Comparison of ENCODE assay signal across 10 cellular contexts in genomic region chr9:34124103-34124502, GRCh38. TPM values are rescaled to one million over a fixed set of nuclear protein-coding genes. Genes with fewer than 3 reads are reported as not detected.
A peak's percentile ranks its signal among the peaks of the same experiment; 100 is the strongest.
DNase-seq lines count a peak whose midpoint lies in the region; ATAC-seq, FAIRE-seq and TF ChIP-seq lines count a peak whose summit lies in the region.
"Had no signal": no experiment of that assay in that cellular context is flagged by ENCODE, and none has a peak within 500 bp of the region (broad histone marks: within the 10 kb centered on the region; RNA-seq: fewer than 3 reads in every experiment).

No MANE protein-coding gene starts in this region.

- peak overlapping the region; percentile 69 for H3K27ac Mint-ChIP-seq in T-helper 2 cell treated with Interferon-gamma antibody and Interleukin-4, amounts not matched to agents 5 μg/mL and 100 μg/mL, for 36 hours

- H3K27me3 Mint-ChIP-seq in T-helper 2 cell treated with Interferon-gamma antibody and Interleukin-4, amounts not matched to agents 5 μg/mL and 100 μg/mL, for 36 hours (ENCODE audit: low read depth) = no peaks in the 10 kb centered on the region

- BruUV-seq in HepG2 (replicated peaks; lab: Mats Ljungman, UMichigan) = no TSS peak

- in situ Hi-C loops in HepG2 (cut with HindIII; ENCODE audit: extremely low pct_ligation_motif_present, low pct_unique_long_range_greater_than_20kb) = loop anchor here (10.0 kb wide), 1 partner anchor 131 kb away; no protein-coding TSS in a partner anchor

- ATAC-seq in HepG2 = no peak
- ATAC-seq in right lobe of liver = no peak
- ATAC-seq in upper lobe of right lung = no peak
- no peak for ATAC-seq in GM21390 (IDR thresholded peaks at IDR 0.05; ENCODE audit: unreplicated experiment)
- no peak for ATAC-seq in GM19035 (IDR thresholded peaks at IDR 0.05; ENCODE audit: unreplicated experiment)

- CTCF ChIA-PET in HepG2 (lab: Yijun Ruan, JAX; ENCODE audit: low intra/inter-chr PET ratio, low total read pairs) = no interaction called here

- H3K4me3 Mint-ChIP-seq in T-helper 2 cell treated with Interferon-gamma antibody and Interleukin-4, amounts not matched to agents 5 μg/mL and 100 μg/mL, for 36 hours = peak overlapping the region; percentile 91

- TF ChIP-seq CTCF in HepG2 (CRISPR knock-in tag; IDR thresholded peaks at IDR 0.05) (no peak), right lobe of liver (IDR thresholded peaks at IDR 0.05) (no peak), fibroblast of mammary gland (conservative IDR thresholded peaks at IDR 0.05; ENCODE audit: control insufficient read depth, insufficient read depth, low read depth, low read length) (no peak), upper lobe of right lung (IDR thresholded peaks at IDR 0.05) (no peak)

- POLR2A ChIA-PET in HepG2 (lab: Yijun Ruan, JAX) = interaction anchor here (0.5 kb wide), 1 partner anchor 16 kb away, joined by 3 read pairs; no protein-coding TSS in a partner anchor

- H3K4me1 ChIP-seq in HepG2 (ENCODE audit: insufficient read depth, low read length) (peaks cover 43% of the 10 kb centered on the region), right lobe of liver (peaks cover 0 to 22% (median 10%) of the 10 kb centered on the region in 4 donors), upper lobe of right lung (peaks cover 43% of the 10 kb centered on the region)

- H4K20me1 ChIP-seq in HepG2 (ENCODE audit: insufficient read depth, low read length) = 0 out of 2 replicates have a peak, but pooled peaks cover 4% of the 10 kb centered on the region

- H3K36me3 ChIP-seq in HepG2 (replicated peaks in 1 of 2; ENCODE audit: control insufficient read depth in 1 of 2, insufficient read depth in 2 of 2, low read length in 2 of 2) (peaks cover 5 to 18% of the 10 kb centered on the region in 2 experiments), right lobe of liver (peaks cover 0 to 7% (median under 1%) of the 10 kb centered on the region in 4 donors), upper lobe of right lung (peaks cover 29% of the 10 kb centered on the region)

- H3K36me3 Mint-ChIP-seq in T-helper 2 cell treated with Interferon-gamma antibody and Interleukin-4, amounts not matched to agents 5 μg/mL and 100 μg/mL, for 36 hours (ENCODE audit: low read depth) = peaks cover 41% of the 10 kb centered on the region

- no peaks in the 10 kb centered on the region for H3K9me3 Mint-ChIP-seq in T-helper 2 cell treated with Interferon-gamma antibody and Interleukin-4, amounts not matched to agents 5 μg/mL and 100 μg/mL, for 36 hours

- H2AFZ ChIP-seq in HepG2 (ENCODE audit: low read length) = no peak overlapping the region

- no peak overlapping the region for H3K27ac ChIP-seq in HepG2 (ENCODE audit: extremely low read length, insufficient read depth, low read length)
- H3K27ac ChIP-seq in right lobe of liver = no peak overlapping the region
- peak overlapping the region; percentile 94 for H3K27ac ChIP-seq in upper lobe of right lung

- H3K79me2 ChIP-seq in HepG2 (ENCODE audit: insufficient read depth, low read length) = peaks cover 49% of the 10 kb centered on the region

- DNase-seq in HepG2 (ENCODE audit: low spot score) (no peak), right lobe of liver (no peak), fibroblast of mammary gland (ENCODE audit: low read depth) (peak; percentile 29), upper lobe of right lung (no peak), kidney tubule cell (ENCODE audit: low spot score) (no peak)
- no peak for DNase-seq in T-helper 2 cell treated with Interferon-gamma antibody and Interleukin-4, amounts not matched to agents 5 μg/mL and 100 μg/mL, for 36 hours (ENCODE audit: low spot score)
- DNase-seq: activated CD4-positive, CD25-positive, alpha-beta regulatory T cell treated with anti-CD3 and anti-CD28 coated beads, Interleukin-2, amount 50 U/mL, for 72 hours; NCI-H1417 treated with DMSO at 0.1 percent for 48 hours had no signal

- H3K4me3 ChIP-seq in HepG2 (replicated peaks in 1 of 3; ENCODE audit: insufficient read depth in 1 of 3, low read depth in 2 of 3, low read length in 3 of 3) (no peak overlapping the region), right lobe of liver (no peak overlapping the region), fibroblast of mammary gland (ENCODE audit: control insufficient read depth, low read depth, low read length) (no peak overlapping the region), upper lobe of right lung (no peak overlapping the region)

- H3K27me3 ChIP-seq in HepG2 (ENCODE audit: control insufficient read depth in 1 of 2, insufficient read depth in 2 of 2, low read length in 2 of 2) (no peaks in the 10 kb centered on the region; a peak in 1 of 5 replicates), right lobe of liver (no peaks in the 10 kb centered on the region), upper lobe of right lung (no peaks in the 10 kb centered on the region)

- no peak for FAIRE-seq in HepG2 (lab: Jason Lieb, UNC)

- no peak for TF ChIP-seq POLR2A in HepG2 (IDR thresholded peaks at IDR 0.05; ENCODE audit: insufficient read depth in 1 of 2, low read depth in 2 of 2, low read length in 2 of 2)
- no peak for TF ChIP-seq POLR2A in right lobe of liver (IDR thresholded peaks at IDR 0.05)

- peaks cover 38% of the 10 kb centered on the region for H3K4me1 Mint-ChIP-seq in T-helper 2 cell treated with Interferon-gamma antibody and Interleukin-4, amounts not matched to agents 5 μg/mL and 100 μg/mL, for 36 hours (ENCODE audit: low read depth)

- peak overlapping the region; percentile 92 for H3K4me2 ChIP-seq in HepG2 (ENCODE audit: low read depth, low read length)

- H3K9ac ChIP-seq in HepG2 (ENCODE audit: insufficient read depth, low read depth, low read length) = no peak overlapping the region

- intact Hi-C loops in HepG2 (cut with micrococcal nuclease; ENCODE audit: unreplicated experiment) (loop anchor here (2.0 kb wide), 1 partner anchor 67 kb away; no protein-coding TSS in a partner anchor), right lobe of liver (cut with DNase I) (no loop called here), upper lobe of right lung (cut with DNase I) (no loop called here)

- H3K9me3 ChIP-seq in HepG2 (ENCODE audit: low read length) = no peaks in the 10 kb centered on the region
- H3K9me3 ChIP-seq in right lobe of liver = no peaks in the 10 kb centered on the region
- H3K9me3 ChIP-seq in upper lobe of right lung = no peaks in the 10 kb centered on the region

- no peak for TF ChIP-seq RAD21 in HepG2 (CRISPR knock-in tag; IDR thresholded peaks at IDR 0.05)

- WGBS in HepG2 (ENCODE audit: low lambda C conversion rate) = 75% methylated on average over 4 of the region's 4 CpGs
- 26% methylated on average over 4 of the region's 4 CpGs for WGBS in right lobe of liver (ENCODE audit: insufficient coverage, low coverage, low lambda C conversion rate, missing lambda C conversion rate)

- TF ChIP-seq EP300 in HepG2 (IDR thresholded peaks at IDR 0.05; ENCODE audit: low read depth in 2 of 2, low read length in 2 of 2) (no peak), HepG2 (CRISPR knock-in tag; IDR thresholded peaks at IDR 0.05; ENCODE audit: borderline replicate concordance) (no peak)

RNA-seq across cellular contexts. Expression of gene DCAF12, which starts 2.4 kb away (rescaled TPM):
- total RNA-seq in HepG2 (2016; rRNA removed; fragmentation: Illumina TruSeq; extraction: Trizol) = 26.8 and 36.6 TPM in 2 replicates
- 5.5 and 5.9 TPM in 2 replicates for total RNA-seq in HepG2 (2016; cell fraction: cytosol; rRNA removed; fragmentation: Illumina TruSeq; extraction: Trizol; ENCODE audit: low read depth)
- total RNA-seq in HepG2 (2016; cell fraction: insoluble cytoplasmic fraction; rRNA removed; fragmentation: Illumina TruSeq; extraction: Trizol) = 26.7 and 35.4 TPM in 2 replicates
- 22.9 and 23.0 TPM in 2 replicates for total RNA-seq in HepG2 (2016; cell fraction: membrane; rRNA removed; fragmentation: Illumina TruSeq; extraction: Trizol)
- 17.6 and 18.2 TPM in 2 replicates for total RNA-seq in HepG2 (2016; cell fraction: nucleus; rRNA removed; fragmentation: Illumina TruSeq; extraction: Trizol)
- 37.4 and 38.8 TPM in 2 replicates for polyA plus RNA-seq in HepG2 (2011; rRNA removed)
- 24.7 and 32.7 TPM in 2 replicates for polyA plus RNA-seq in HepG2 (2011; cell fraction: cytosol; rRNA removed)
- polyA plus RNA-seq in HepG2 (2011; cell fraction: nucleus; rRNA removed) = 15.0 and 20.8 TPM in 2 replicates
- polyA plus RNA-seq in HepG2 (2012) = 24.8 and 25.9 TPM in 2 replicates
- 2.7 and 3.0 TPM in 2 replicates for polyA plus RNA-seq in HepG2 (2016; cell fraction: cytosol; fragmentation: Illumina TruSeq; extraction: Trizol; ENCODE audit: low read depth)
- polyA plus RNA-seq in HepG2 (2016; cell fraction: insoluble cytoplasmic fraction; fragmentation: Illumina TruSeq; extraction: Trizol; ENCODE audit: low read depth) = 47.0 and 48.8 TPM in 2 replicates
- 14.1 and 14.3 TPM in 2 replicates for polyA plus RNA-seq in HepG2 (2016; cell fraction: membrane; fragmentation: Illumina TruSeq; extraction: Trizol; ENCODE audit: low read depth)
- polyA plus RNA-seq in HepG2 (2016; cell fraction: nucleus; fragmentation: Illumina TruSeq; extraction: Trizol; ENCODE audit: insufficient read depth, low read depth) = 24.1 and 24.6 TPM in 2 replicates
- polyA minus RNA-seq in HepG2 (2011; rRNA and poly(A)+ RNA removed; ENCODE audit: low replicate concordance) = 59.5 and 125 TPM in 2 replicates
- polyA minus RNA-seq in HepG2 (2011; cell fraction: cytosol; rRNA and poly(A)+ RNA removed) = 19.9 and 21.3 TPM in 2 replicates
- polyA minus RNA-seq in HepG2 (2011; cell fraction: nucleus; rRNA and poly(A)+ RNA removed) = 24.5 and 30.1 TPM in 2 replicates
- total RNA-seq in right lobe of liver = 10 to 100 TPM; 14.9 to 21.0 (median 17.5) TPM
- total RNA-seq in upper lobe of right lung = 31.6 TPM

RNA-seq across cellular contexts. Expression of gene UBAP1, which starts 54.7 kb away (rescaled TPM):
- total RNA-seq in HepG2 (2016; rRNA removed; fragmentation: Illumina TruSeq; extraction: Trizol) (19.5 and 25.0 TPM in 2 replicates), right lobe of liver (10 to 100 TPM; 24.3 to 38.1 (median 29.7) TPM), upper lobe of right lung (51.9 TPM)
- total RNA-seq in HepG2 (2016; cell fraction: cytosol; rRNA removed; fragmentation: Illumina TruSeq; extraction: Trizol; ENCODE audit: low read depth) = 11.2 and 12.8 TPM in 2 replicates
- 20.1 and 22.4 TPM in 2 replicates for total RNA-seq in HepG2 (2016; cell fraction: insoluble cytoplasmic fraction; rRNA removed; fragmentation: Illumina TruSeq; extraction: Trizol)
- total RNA-seq in HepG2 (2016; cell fraction: membrane; rRNA removed; fragmentation: Illumina TruSeq; extraction: Trizol) = 30.4 and 31.7 TPM in 2 replicates
- total RNA-seq in HepG2 (2016; cell fraction: nucleus; rRNA removed; fragmentation: Illumina TruSeq; extraction: Trizol) = 10.6 and 14.8 TPM in 2 replicates
- 39.9 and 40.5 TPM in 2 replicates for polyA plus RNA-seq in HepG2 (2011; rRNA removed)
- polyA plus RNA-seq in HepG2 (2011; cell fraction: cytosol; rRNA removed) = 31.0 and 35.5 TPM in 2 replicates
- 14.8 and 17.8 TPM in 2 replicates for polyA plus RNA-seq in HepG2 (2011; cell fraction: nucleus; rRNA removed)
- polyA plus RNA-seq in HepG2 (2012) = 25.4 and 29.3 TPM in 2 replicates
- 12.6 and 14.8 TPM in 2 replicates for polyA plus RNA-seq in HepG2 (2016; cell fraction: cytosol; fragmentation: Illumina TruSeq; extraction: Trizol; ENCODE audit: low read depth)
- polyA plus RNA-seq in HepG2 (2016; cell fraction: insoluble cytoplasmic fraction; fragmentation: Illumina TruSeq; extraction: Trizol; ENCODE audit: low read depth) = 38.0 and 43.8 TPM in 2 replicates
- polyA plus RNA-seq in HepG2 (2016; cell fraction: membrane; fragmentation: Illumina TruSeq; extraction: Trizol; ENCODE audit: low read depth) = 35.6 and 36.0 TPM in 2 replicates
- polyA plus RNA-seq in HepG2 (2016; cell fraction: nucleus; fragmentation: Illumina TruSeq; extraction: Trizol; ENCODE audit: insufficient read depth, low read depth) = 27.9 and 28.4 TPM in 2 replicates
- 46.0 and 93.6 TPM in 2 replicates for polyA minus RNA-seq in HepG2 (2011; rRNA and poly(A)+ RNA removed; ENCODE audit: low replicate concordance)
- 21.2 and 24.1 TPM in 2 replicates for polyA minus RNA-seq in HepG2 (2011; cell fraction: cytosol; rRNA and poly(A)+ RNA removed)
- 14.9 and 19.9 TPM in 2 replicates for polyA minus RNA-seq in HepG2 (2011; cell fraction: nucleus; rRNA and poly(A)+ RNA removed)
